In genomic region chr2:204108874-204109295, GRCh38 we compare ENCODE assay signal across 9 cellular contexts.
DNase-seq lines count a peak whose midpoint lies in the region; ATAC-seq and TF ChIP-seq lines count a peak whose summit lies in the region.
"Had no signal": no experiment of that assay in that cellular context is flagged by ENCODE, and none has a peak within 500 bp of the region (broad histone marks: within the 10 kb centered on the region; RNA-seq: fewer than 3 reads in every experiment).

No MANE protein-coding gene starts in this region.

- H2BK12ac ChIP-seq in H9 (ENCODE audit: insufficient read length, low read depth, low read length), result no peak overlapping the region

- no TSS peak for BruUV-seq in OCI-LY7 (replicated peaks; lab: Mats Ljungman, UMichigan)

- no peak overlapping the region for H3K56ac ChIP-seq in H9 (ENCODE audit: insufficient read length, low read depth, low read length)

- no peak overlapping the region for H3K4me2 ChIP-seq in H9 (ENCODE audit: insufficient read depth, insufficient read length, low read length)
- H3K4me2 ChIP-seq in OCI-LY7 (ENCODE audit: low read length), result peak overlapping the region; percentile 30; the same call in 1 of the 2 replicates
- H3K4me2 ChIP-seq in parathyroid adenoma (ENCODE audit: low read length), result peak overlapping the region; percentile 43

- no peaks in the 10 kb centered on the region for H3K36me3 ChIP-seq in OCI-LY7 (ENCODE audit: insufficient read depth, low read length)
- H3K36me3 ChIP-seq in parathyroid adenoma (ENCODE audit: control insufficient read depth, insufficient read depth, low read length), result no peaks in the 10 kb centered on the region

- H3K4ac ChIP-seq in H9 (ENCODE audit: low read depth, low read length), result no peak overlapping the region

- no peaks in the 10 kb centered on the region for H3K9me3 ChIP-seq in H9 (ENCODE audit: control insufficient read depth, low read depth, low read length)
- H3K9me3 ChIP-seq in OCI-LY7 (ENCODE audit: low read length), result no peaks in the 10 kb centered on the region
- H3K9me3 ChIP-seq in parathyroid adenoma (ENCODE audit: control insufficient read depth, low read length), result no peaks in the 10 kb centered on the region

- H3T11ph ChIP-seq in H9 (ENCODE audit: low read length), result no peak overlapping the region

- H3K9me2 ChIP-seq in OCI-LY7 (ENCODE audit: insufficient read depth, low read length), result no peaks in the 10 kb centered on the region

- H3K23ac ChIP-seq in H9 (ENCODE audit: insufficient read length, low read depth, low read length), result no peak overlapping the region

- H3K79me2 ChIP-seq in H9 (ENCODE audit: insufficient read depth, low read length), result no peaks in the 10 kb centered on the region
- H3K79me2 ChIP-seq in OCI-LY7 (ENCODE audit: insufficient read depth, low read depth, low read length), result no peaks in the 10 kb centered on the region
- H3K79me2 ChIP-seq in parathyroid adenoma, result no peaks in the 10 kb centered on the region

- H3K4me1 ChIP-seq in H9 (ENCODE audit: insufficient read depth, low read length) (peaks cover 5% of the 10 kb centered on the region; the same call in 1 of the 2 replicates), OCI-LY7 (ENCODE audit: insufficient read depth, low read length, poor library complexity, severe bottlenecking) (peaks cover 14% of the 10 kb centered on the region), parathyroid adenoma (peaks cover 27% of the 10 kb centered on the region)

- H4K8ac ChIP-seq in H9 (replicated peaks; ENCODE audit: insufficient read length, low read depth, low read length), result no peak overlapping the region

- no peak overlapping the region for H2BK5ac ChIP-seq in H9 (ENCODE audit: insufficient read length, low read length)

- intact Hi-C loops in OCI-LY7 (cut with micrococcal nuclease; ENCODE audit: unreplicated experiment), result loop anchor here (2.0 kb wide), 1 partner anchor 70 kb away; no protein-coding TSS in a partner anchor

- no peak overlapping the region for H3K18ac ChIP-seq in H9 (ENCODE audit: insufficient read length, low read depth, low read length)

- peak overlapping the region; percentile 1 for H2AFZ ChIP-seq in H9 (ENCODE audit: low read length)
- H2AFZ ChIP-seq in OCI-LY7 (ENCODE audit: low read length), result peak overlapping the region; percentile 75; the same call in 1 of the 2 replicates
- peak overlapping the region; percentile 77 for H2AFZ ChIP-seq in parathyroid adenoma

- no peak overlapping the region for H2BK20ac ChIP-seq in H9 (ENCODE audit: low read depth, low read length, poor library complexity, severe bottlenecking)

- POLR2A ChIA-PET in OCI-LY7 (lab: Charles Lee), result interaction anchor here (1.1 kb wide), 2 partner anchors 12 to 16 kb away, joined by 3 read pairs; no protein-coding TSS in a partner anchor

- H4K20me1 ChIP-seq in H9 (ENCODE audit: control insufficient read depth, insufficient read depth, insufficient read length) (no peaks in the 10 kb centered on the region), OCI-LY7 (ENCODE audit: insufficient read depth, low read length) (no peaks in the 10 kb centered on the region)

- no peak overlapping the region; a peak in 1 of 5 replicates for H3K4me3 Mint-ChIP-seq in H9
- H3K4me3 Mint-ChIP-seq in central memory CD8-positive, alpha-beta T cell, result peak overlapping the region; percentile 73
- H3K4me3 Mint-ChIP-seq: stimulated activated naive B cell treated with anti-CD40 and anti-IgM and Interleukin-4, amounts not matched to agents 10 μg/mL and 1 μg/mL and 100 μg/mL, for 72 hours had no signal

- H2BK15ac ChIP-seq in H9 (ENCODE audit: low read depth, low read length), result no peak overlapping the region

- no peaks in the 10 kb centered on the region for H3K36me3 Mint-ChIP-seq in H9 (ENCODE audit: insufficient read depth in 1 of 3, low read depth in 3 of 3)
- peaks cover 9% of the 10 kb centered on the region for H3K36me3 Mint-ChIP-seq in central memory CD8-positive, alpha-beta T cell (ENCODE audit: insufficient read depth)
- H3K36me3 Mint-ChIP-seq: stimulated activated naive B cell treated with anti-CD40 and anti-IgM and Interleukin-4, amounts not matched to agents 10 μg/mL and 1 μg/mL and 100 μg/mL, for 72 hours had no signal

- CTCF ChIA-PET in OCI-LY7 (lab: Charles Lee; ENCODE audit: unreplicated experiment), result no interaction called here

- no peaks in the 10 kb centered on the region for H3K23me2 ChIP-seq in H9 (ENCODE audit: insufficient read length, low read depth, low read length, poor library complexity, severe bottlenecking)

- H4K91ac ChIP-seq in H9 (ENCODE audit: insufficient read length, low read depth, low read length), result no peak overlapping the region

- H3K4me1 Mint-ChIP-seq in H9, result peaks cover 10 to 16% of the 10 kb centered on the region in 2 experiments
- peaks cover 40% of the 10 kb centered on the region for H3K4me1 Mint-ChIP-seq in central memory CD8-positive, alpha-beta T cell

- no peaks in the 10 kb centered on the region for H3K9me3 Mint-ChIP-seq in H9
- H3K9me3 Mint-ChIP-seq in central memory CD8-positive, alpha-beta T cell, result no peaks in the 10 kb centered on the region
- H3K9me3 Mint-ChIP-seq: stimulated activated naive B cell treated with anti-CD40 and anti-IgM and Interleukin-4, amounts not matched to agents 10 μg/mL and 1 μg/mL and 100 μg/mL, for 72 hours had no signal

- H3K79me1 ChIP-seq in H9 (ENCODE audit: insufficient read depth, low read depth, low read length, poor library complexity, severe bottlenecking), result no peaks in the 10 kb centered on the region

- H3K27ac ChIP-seq in H9 (ENCODE audit: insufficient read length, low read depth, low read length) (no peak overlapping the region), OCI-LY7 (ENCODE audit: low read depth, low read length, poor library complexity, severe bottlenecking) (no peak overlapping the region), parathyroid adenoma (peak overlapping the region; percentile 74)
- H3K27ac ChIP-seq: RWPE1 had no signal

- TF ChIP-seq CTCF in H9 (conservative IDR thresholded peaks at IDR 0.05) (no peak), OCI-LY7 (conservative IDR thresholded peaks at IDR 0.05; ENCODE audit: low read length) (no peak), parathyroid adenoma (IDR thresholded peaks at IDR 0.05) (no peak)

- no peaks in the 10 kb centered on the region for H3K27me3 ChIP-seq in H9 (ENCODE audit: insufficient read depth, low read length)
- no peaks in the 10 kb centered on the region for H3K27me3 ChIP-seq in parathyroid adenoma (ENCODE audit: control insufficient read depth, insufficient read depth, low read length)

- H4K5ac ChIP-seq in H9 (ENCODE audit: insufficient read length, low read depth, low read length), result no peak overlapping the region

- H3K4me3 ChIP-seq in OCI-LY7 (ENCODE audit: low read depth, low read length, poor library complexity, severe bottlenecking) (no peak overlapping the region), parathyroid adenoma (ENCODE audit: low read depth, low read length) (no peak overlapping the region)

- H3K9ac ChIP-seq in H9 (ENCODE audit: extremely low read depth, insufficient read length, low read length), result no peak overlapping the region
- H3K9ac ChIP-seq in parathyroid adenoma, result no peak overlapping the region

- no CpG with 5 or more reads among the region's 9 CpGs for WGBS in H9 (ENCODE audit: extremely low coverage, insufficient read length, low lambda C conversion rate)

- H3K14ac ChIP-seq in H9 (ENCODE audit: insufficient read depth, low read length), result no peak overlapping the region

- H3K27me3 Mint-ChIP-seq in H9 (ENCODE audit: low read depth), result no peaks in the 10 kb centered on the region
- peaks cover 51% of the 10 kb centered on the region for H3K27me3 Mint-ChIP-seq in central memory CD8-positive, alpha-beta T cell

- no peak overlapping the region for H2BK120ac ChIP-seq in H9 (ENCODE audit: low read depth, low read length, poor library complexity, severe bottlenecking)

- no peak overlapping the region for H2AK5ac ChIP-seq in H9 (ENCODE audit: insufficient read length, low read length)

- ATAC-seq in central memory CD8-positive, alpha-beta T cell (replicated peaks; ENCODE audit: extremely low read depth, poor library complexity, severe bottlenecking), result no peak
- no peak for ATAC-seq in HG03460 (IDR thresholded peaks at IDR 0.05; ENCODE audit: unreplicated experiment)

- H3K27ac Mint-ChIP-seq in H9, result peak overlapping the region in 1 of 3 experiments; percentile 75; a peak in 2 of 7 replicates
- H3K27ac Mint-ChIP-seq in central memory CD8-positive, alpha-beta T cell (ENCODE audit: low read depth), result peak overlapping the region; percentile 14
- H3K27ac Mint-ChIP-seq: stimulated activated naive B cell treated with anti-CD40 and anti-IgM and Interleukin-4, amounts not matched to agents 10 μg/mL and 1 μg/mL and 100 μg/mL, for 72 hours had no signal

- DNase-seq in H9, result no peak
- no peak for DNase-seq in OCI-LY7 (ENCODE audit: low spot score)
- no peak for DNase-seq in central memory CD8-positive, alpha-beta T cell (ENCODE audit: low spot score in 2 of 2)
- no peak for DNase-seq in islet precursor cell
- no peak for DNase-seq in GOT3 (lab: John Stamatoyannopoulos, UW)
- DNase-seq: stimulated activated naive B cell treated with anti-CD40 and anti-IgM and Interleukin-4, amounts not matched to agents 10 μg/mL and 1 μg/mL and 100 μg/mL, for 72 hours had no signal

Comparison
In these comparisons a context has a peak if more than half of its experiments do, and no peak if none do; other contexts are left out.
1. H2AFZ ChIP-seq: peak in every context shown above with its lines; median percentile 77 in parathyroid adenoma; 75 in OCI-LY7; 1 in H9.